Comparison of ENCODE assay signal across 35 cellular contexts in genomic region chr5:154437281-154437965, GRCh38. TPM values are rescaled to one million over a fixed set of nuclear protein-coding genes. Genes with fewer than 3 reads are reported as not detected.
"Had no signal": no experiment of that assay in that cellular context is flagged by ENCODE, and none has a peak within 500 bp of the region (broad histone marks: within the 10 kb centered on the region; RNA-seq: fewer than 3 reads in every experiment).

No MANE protein-coding gene starts in this region.

- H3K4me3 ChIP-seq: colonic mucosa, dorsolateral prefrontal cortex, heart right ventricle, pancreas, prostate gland, sigmoid colon, smooth muscle cell, stomach, tibial artery, upper lobe of right lung had no signal

- H3K27me3 Mint-ChIP-seq: activated CD8-positive, alpha-beta memory T cell treated with anti-CD3 and anti-CD28 coated beads, Interleukin-2, amount 10 ng/mL, durations not matched to agents 7 days and 5 days; activated naive CD4-positive, alpha-beta T cell treated with anti-CD3 and anti-CD28 coated beads, Interleukin-2, amount 10 ng/mL, durations not matched to agents 7 days and 5 days; activated naive CD8-positive, alpha-beta T cell treated with anti-CD3 and anti-CD28 coated beads, Interleukin-2, amount 10 ng/mL, durations not matched to agents 7 days and 5 days; naive thymus-derived CD4-positive, alpha-beta T cell; stimulated activated memory B cell treated with anti-CD40 and anti-IgM and Interleukin-4, amounts not matched to agents 10 μg/mL and 1 μg/mL and 100 μg/mL, for 72 hours had no signal

- H3K27ac ChIP-seq: colonic mucosa, dorsolateral prefrontal cortex, heart right ventricle, pancreas, prostate gland, sigmoid colon, stomach, tibial artery, upper lobe of right lung had no signal

- H3K4me1 ChIP-seq: colonic mucosa, heart right ventricle, pancreas, prostate gland, sigmoid colon, stomach, tibial artery, upper lobe of right lung had no signal

- H3K9me3 Mint-ChIP-seq: activated naive CD4-positive, alpha-beta T cell treated with anti-CD3 and anti-CD28 coated beads, Interleukin-2, amount 10 ng/mL, durations not matched to agents 7 days and 5 days; activated naive CD8-positive, alpha-beta T cell treated with anti-CD3 and anti-CD28 coated beads, Interleukin-2, amount 10 ng/mL, durations not matched to agents 7 days and 5 days; activated T-cell treated with anti-CD3 and anti-CD28 coated beads, Interleukin-2, amount 50 U/mL, for 72 hours; stimulated activated memory B cell treated with anti-CD40 and anti-IgM and Interleukin-4, amounts not matched to agents 10 μg/mL and 1 μg/mL and 100 μg/mL, for 72 hours; T-helper 1 cell treated with Interleukin-12 subunit alpha and Interleukin-12 subunit beta and Interleukin-4 antibody, amounts not matched to agents 30 μg/mL and 1 μg/mL, for 36 hours had no signal

- H3K27ac Mint-ChIP-seq: activated CD8-positive, alpha-beta memory T cell treated with anti-CD3 and anti-CD28 coated beads, Interleukin-2, amount 10 ng/mL, durations not matched to agents 7 days and 5 days; activated CD8-positive, alpha-beta T cell treated with anti-CD3 and anti-CD28 coated beads, Interleukin-2, amount 10 ng/mL, durations not matched to agents 7 days and 5 days; activated naive CD4-positive, alpha-beta T cell treated with anti-CD3 and anti-CD28 coated beads, Interleukin-2, amount 10 ng/mL, durations not matched to agents 7 days and 5 days; activated naive CD8-positive, alpha-beta T cell treated with anti-CD3 and anti-CD28 coated beads, Interleukin-2, amount 10 ng/mL, durations not matched to agents 7 days and 5 days; activated T-cell treated with anti-CD3 and anti-CD28 coated beads, Interleukin-2, amount 50 U/mL, for 72 hours; mesothelial cell of epicardium; stimulated activated memory B cell treated with anti-CD40 and anti-IgM and Interleukin-4, amounts not matched to agents 10 μg/mL and 1 μg/mL and 100 μg/mL, for 72 hours; T-helper 1 cell treated with Interleukin-12 subunit alpha and Interleukin-12 subunit beta and Interleukin-4 antibody, amounts not matched to agents 30 μg/mL and 1 μg/mL, for 36 hours; WTC11 had no signal

- H3K36me3 ChIP-seq: colonic mucosa had no signal

- H3K27me3 ChIP-seq: colonic mucosa, dorsolateral prefrontal cortex, heart right ventricle, pancreas, sigmoid colon, stomach, tibial artery, upper lobe of right lung had no signal

- H3K4me3 Mint-ChIP-seq: activated CD8-positive, alpha-beta memory T cell treated with anti-CD3 and anti-CD28 coated beads, Interleukin-2, amount 10 ng/mL, durations not matched to agents 7 days and 5 days; activated CD8-positive, alpha-beta T cell treated with anti-CD3 and anti-CD28 coated beads, Interleukin-2, amount 10 ng/mL, durations not matched to agents 7 days and 5 days; activated naive CD4-positive, alpha-beta T cell treated with anti-CD3 and anti-CD28 coated beads, Interleukin-2, amount 10 ng/mL, durations not matched to agents 7 days and 5 days; activated naive CD8-positive, alpha-beta T cell treated with anti-CD3 and anti-CD28 coated beads, Interleukin-2, amount 10 ng/mL, durations not matched to agents 7 days and 5 days; activated T-cell treated with anti-CD3 and anti-CD28 coated beads, Interleukin-2, amount 50 U/mL, for 72 hours; mesothelial cell of epicardium; naive thymus-derived CD4-positive, alpha-beta T cell; stimulated activated memory B cell treated with anti-CD40 and anti-IgM and Interleukin-4, amounts not matched to agents 10 μg/mL and 1 μg/mL and 100 μg/mL, for 72 hours; T-helper 1 cell treated with Interleukin-12 subunit alpha and Interleukin-12 subunit beta and Interleukin-4 antibody, amounts not matched to agents 30 μg/mL and 1 μg/mL, for 36 hours; WTC11 had no signal

- H3K4me1 Mint-ChIP-seq: mesothelial cell of epicardium, WTC11 had no signal

- ATAC-seq: activated CD8-positive, alpha-beta memory T cell treated with anti-CD3 and anti-CD28 coated beads, Interleukin-2, amount 10 ng/mL, durations not matched to agents 7 days and 5 days; activated CD8-positive, alpha-beta T cell treated with anti-CD3 and anti-CD28 coated beads, Interleukin-2, amount 10 ng/mL, durations not matched to agents 7 days and 5 days; activated T-cell treated with anti-CD3 and anti-CD28 coated beads, Interleukin-2, amount 50 U/mL, for 72 hours; esophagus mucosa; heart right ventricle; naive thymus-derived CD4-positive, alpha-beta T cell; pancreas; stimulated activated memory B cell treated with anti-CD40 and anti-IgM and Interleukin-4, amounts not matched to agents 10 μg/mL and 1 μg/mL and 100 μg/mL, for 72 hours; upper lobe of right lung; WTC11 had no signal

- DNase-seq: activated CD4-positive, alpha-beta T cell treated with anti-CD3 and anti-CD28 coated beads for 1 hour; activated CD4-positive, alpha-beta T cell treated with anti-CD3 and anti-CD28 coated beads, Interleukin-2, amount 50 U/mL, for 1 hour; activated CD8-positive, alpha-beta memory T cell treated with anti-CD3 and anti-CD28 coated beads, Interleukin-2, amount 10 ng/mL, durations not matched to agents 7 days and 5 days; activated CD8-positive, alpha-beta T cell treated with anti-CD3 and anti-CD28 coated beads, Interleukin-2, amount 10 ng/mL, durations not matched to agents 7 days and 5 days; activated naive CD4-positive, alpha-beta T cell treated with anti-CD3 and anti-CD28 coated beads, Interleukin-2, amount 10 ng/mL, durations not matched to agents 7 days and 5 days; activated naive CD8-positive, alpha-beta T cell treated with anti-CD3 and anti-CD28 coated beads, Interleukin-2, amount 10 ng/mL, durations not matched to agents 7 days and 5 days; activated T-cell treated with anti-CD3 and anti-CD28 coated beads for 4 hours; activated T-cell treated with anti-CD3 and anti-CD28 coated beads, Interleukin-2, amount 50 U/mL, for 72 hours; amniotic stem cell; colonic mucosa; dorsolateral prefrontal cortex; effector memory CD4-positive, alpha-beta T cell; foreskin melanocyte; heart right ventricle; naive thymus-derived CD4-positive, alpha-beta T cell; pancreas; sigmoid colon; stimulated activated CD4-positive, alpha-beta T cell treated with anti-CD3 and anti-CD28 coated beads, Interleukin-1b, Interleukin-23, amount 100 ng/mL, for 48 hours; stimulated activated CD4-positive, alpha-beta T cell treated with anti-CD3 and anti-CD28 coated beads, Interleukin-4, amount 100 ng/mL, for 4 hours; stimulated activated CD8-positive, alpha-beta memory T cell treated with anti-CD3 and anti-CD28 coated beads, Interleukin-4, amount 100 ng/mL, for 48 hours; stomach; SW 1271; tibial artery; upper lobe of right lung had no signal

RNA-seq across cellular contexts. Expression of gene HAND1, which starts 40.6 kb away (rescaled TPM):
- total RNA-seq: activated CD8-positive, alpha-beta memory T cell treated with anti-CD3 and anti-CD28 coated beads, Interleukin-2, amount 10 ng/mL, durations not matched to agents 7 days and 5 days; activated CD8-positive, alpha-beta T cell treated with anti-CD3 and anti-CD28 coated beads, Interleukin-2, amount 10 ng/mL, durations not matched to agents 7 days and 5 days; activated naive CD8-positive, alpha-beta T cell treated with anti-CD3 and anti-CD28 coated beads, Interleukin-2, amount 10 ng/mL, durations not matched to agents 7 days and 5 days; activated T-cell treated with anti-CD3 and anti-CD28 coated beads, Interleukin-2, amount 50 U/mL, for 72 hours; esophagus mucosa; glomerular endothelial cell; kidney epithelial cell; lower leg skin; naive thymus-derived CD4-positive, alpha-beta T cell; prostate gland; upper lobe of right lung; WTC11 had no signal
- polyA plus RNA-seq: naive thymus-derived CD4-positive, alpha-beta T cell; neural cell; pancreas; stomach had no signal
